In the genomic region with DNA sequence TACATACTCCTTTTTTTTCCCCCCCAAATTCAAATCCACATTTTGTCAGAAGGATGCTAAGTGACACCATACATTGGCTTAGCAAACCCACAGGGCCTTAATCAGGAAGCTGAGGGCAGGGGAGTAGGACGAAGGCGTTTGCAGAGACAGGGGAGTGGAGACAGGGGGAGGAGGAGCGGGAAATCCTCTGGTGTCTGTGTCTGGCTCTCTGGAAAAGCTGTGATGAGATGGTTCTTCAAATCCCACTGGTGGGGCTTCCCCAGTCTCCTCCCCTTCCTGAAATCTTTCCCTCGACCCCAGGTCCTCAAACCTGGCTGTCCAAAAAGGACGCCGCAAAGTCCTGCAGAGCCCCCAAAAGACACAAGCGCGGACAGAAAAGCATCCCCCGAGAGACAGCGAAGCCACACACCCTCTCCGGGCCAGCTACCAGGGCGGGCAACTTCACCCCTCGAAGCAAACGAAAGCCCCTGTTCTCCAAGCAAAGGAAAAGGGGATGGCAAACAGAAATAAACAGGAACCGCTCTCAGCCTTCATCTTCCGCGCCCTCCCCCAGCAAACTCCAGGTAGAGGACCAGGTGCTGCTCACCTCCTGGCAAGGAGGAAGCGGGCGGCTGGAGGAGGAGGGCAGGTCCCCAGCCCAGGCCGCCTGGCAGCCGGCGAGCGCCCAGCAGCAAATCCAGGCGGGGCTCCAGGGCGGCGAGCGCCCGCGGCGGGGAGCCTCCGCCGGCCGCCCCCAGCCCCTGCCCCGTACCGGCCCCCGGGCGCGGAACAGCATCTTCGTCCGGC, we compare ENCODE assay signal across 8 cellular contexts. TPM values are rescaled to one million over a fixed set of nuclear protein-coding genes. Genes with fewer than 3 reads are reported as not detected.
A peak's percentile ranks its signal among the peaks of the same experiment; 100 is the strongest.
DNase-seq lines count a peak whose midpoint lies in the region; ATAC-seq and TF ChIP-seq lines count a peak whose summit lies in the region.

No MANE protein-coding gene starts in this region.

- peaks cover 0 to 13% (median 0%) of the 10 kb centered on the region in 4 donors for H3K27me3 ChIP-seq in esophagus squamous epithelium
- no peaks in the 10 kb centered on the region for H3K27me3 ChIP-seq in aorta (ENCODE audit: control insufficient read depth in 1 of 2, insufficient read depth in 2 of 2, low read length in 1 of 2)

- H3K9me3 Mint-ChIP-seq in activated CD4-positive, alpha-beta T cell treated with anti-CD3 and anti-CD28 coated beads, Interleukin-2, amount 10 ng/mL, durations not matched to agents 7 days and 5 days, result no peaks in the 10 kb centered on the region
- H3K9me3 Mint-ChIP-seq in natural killer cell, result no peaks in the 10 kb centered on the region

- H3K27me3 Mint-ChIP-seq in activated CD4-positive, alpha-beta T cell treated with anti-CD3 and anti-CD28 coated beads, Interleukin-2, amount 10 ng/mL, durations not matched to agents 7 days and 5 days, result peaks cover 18% of the 10 kb centered on the region
- peaks cover 10 to 13% of the 10 kb centered on the region in 2 donors for H3K27me3 Mint-ChIP-seq in natural killer cell (ENCODE audit: low read depth in 2 of 2)

- peaks cover 16% of the 10 kb centered on the region for H3K4me1 Mint-ChIP-seq in activated CD4-positive, alpha-beta T cell treated with anti-CD3 and anti-CD28 coated beads, Interleukin-2, amount 10 ng/mL, durations not matched to agents 7 days and 5 days
- H3K4me1 Mint-ChIP-seq in natural killer cell, result peaks cover 13 to 20% of the 10 kb centered on the region in 2 donors

- WGBS in esophagus squamous epithelium, 2 donors, result 0 to 2% methylated on average over 6 to 8 of the region's 40 CpGs
- WGBS in aorta, 2 donors, result 3 to 4% methylated on average over 34 to 40 of the region's 40 CpGs

- intact Hi-C loops in esophagus squamous epithelium (cut with DNase I) (no loop called here), natural killer cell (cut with micrococcal nuclease) (loop anchor here (10.0 kb wide), 1 partner anchor 156 kb away; the partner anchor contains the start of gene TMEM243), aorta (cut with DNase I) (loop anchor here (5.0 to 10.0 kb wide), 3 partner anchors 127 to 166 kb away; partner anchors contain the start of gene TMEM243 (in 1 of the 2))

- H3K27ac Mint-ChIP-seq in activated CD4-positive, alpha-beta T cell treated with anti-CD3 and anti-CD28 coated beads, Interleukin-2, amount 10 ng/mL, durations not matched to agents 7 days and 5 days, result no peak overlapping the region
- H3K27ac Mint-ChIP-seq in natural killer cell, result no peak overlapping the region

- H3K36me3 Mint-ChIP-seq in activated CD4-positive, alpha-beta T cell treated with anti-CD3 and anti-CD28 coated beads, Interleukin-2, amount 10 ng/mL, durations not matched to agents 7 days and 5 days (ENCODE audit: low read depth), result no peaks in the 10 kb centered on the region
- H3K36me3 Mint-ChIP-seq in natural killer cell, result no peaks in the 10 kb centered on the region

- peak; percentile 34 for ATAC-seq in GM21786 (IDR thresholded peaks at IDR 0.05; ENCODE audit: unreplicated experiment)
- ATAC-seq in natural killer cell, result peak; percentile 9 to 51 (median 33)
- ATAC-seq in aorta (ENCODE audit: low FRiP score), result peak; percentile 64

- H3K4me1 ChIP-seq in esophagus squamous epithelium (peaks cover 6 to 18% (median 8%) of the 10 kb centered on the region in 3 donors), aorta (ENCODE audit: control insufficient read depth in 1 of 2, insufficient read depth in 2 of 2, low read length in 2 of 2) (no peaks in the 10 kb centered on the region)

- H3K27ac ChIP-seq in esophagus squamous epithelium (peak overlapping the region in 3 of 4 donors; percentile 58 to 81 (median 78)), aorta (ENCODE audit: low read depth in 1 of 2, low read length in 2 of 2) (no peak overlapping the region)

- TF ChIP-seq POLR2A in esophagus squamous epithelium (IDR thresholded peaks at IDR 0.05), result no peak

- CTCF ChIA-PET in activated CD4-positive, alpha-beta T cell treated with anti-CD3 and anti-CD28 coated beads, Interleukin-2, amount 10 ng/mL, durations not matched to agents 7 days and 5 days (lab: Charles Lee), result interaction anchor here (1.2 kb wide), 1 partner anchor 18 kb away, joined by 3 read pairs; no protein-coding TSS in a partner anchor

- H3K36me3 ChIP-seq in esophagus squamous epithelium (no peaks in the 10 kb centered on the region), aorta (ENCODE audit: control insufficient read depth in 1 of 2, insufficient read depth in 2 of 2, low read length in 1 of 2) (no peaks in the 10 kb centered on the region)

- H3K4me3 Mint-ChIP-seq in activated CD4-positive, alpha-beta T cell treated with anti-CD3 and anti-CD28 coated beads, Interleukin-2, amount 10 ng/mL, durations not matched to agents 7 days and 5 days, result peak overlapping the region; percentile 61
- H3K4me3 Mint-ChIP-seq in natural killer cell, result peak overlapping the region; percentile 83

- no peak for TF ChIP-seq CTCF in LNCaP clone FGC (IDR thresholded peaks at IDR 0.05; ENCODE audit: control insufficient read depth, extremely low read depth, insufficient read depth)
- no peak for TF ChIP-seq CTCF in esophagus squamous epithelium (IDR thresholded peaks at IDR 0.05)
- no peak for TF ChIP-seq CTCF in natural killer cell (IDR thresholded peaks at IDR 0.05)

- H3K4me3 ChIP-seq in LNCaP clone FGC (ENCODE audit: low read depth, low read length), result peak overlapping the region; percentile 59
- peak overlapping the region; percentile 56 to 81 (median 60) for H3K4me3 ChIP-seq in esophagus squamous epithelium
- peak overlapping the region; percentile 82 to 91 for H3K4me3 ChIP-seq in aorta (ENCODE audit: low read length in 2 of 2)

- DNase-seq in NCI-H1436 (lab: John Stamatoyannopoulos, UW) (peak; percentile 29), NCI-H1436 treated with DMSO at 0.1 percent for 48 hours (lab: John Stamatoyannopoulos, UW) (no peak), LNCaP clone FGC (ENCODE audit: low read depth) (no peak), esophagus squamous epithelium (lab: John Stamatoyannopoulos, UW) (no peak), natural killer cell (peak; percentile 24), aorta (peak; percentile 41 to 58)
- peak; percentile 12 for DNase-seq in activated CD4-positive, alpha-beta T cell treated with anti-CD3 and anti-CD28 coated beads, Interleukin-2, amount 10 ng/mL, durations not matched to agents 7 days and 5 days

- no peaks in the 10 kb centered on the region for H3K9me3 ChIP-seq in esophagus squamous epithelium
- H3K9me3 ChIP-seq in aorta (ENCODE audit: control insufficient read depth, low read length), result no peaks in the 10 kb centered on the region

- POLR2A ChIA-PET in activated CD4-positive, alpha-beta T cell treated with anti-CD3 and anti-CD28 coated beads, Interleukin-2, amount 10 ng/mL, durations not matched to agents 7 days and 5 days (lab: Charles Lee), result no interaction called here

RNA-seq across cellular contexts. Expression of gene ELAPOR2, which starts 0.5 kb away (rescaled TPM):
- 1 to 10 TPM; 3.0 to 3.1 TPM for total RNA-seq in activated CD4-positive, alpha-beta T cell treated with anti-CD3 and anti-CD28 coated beads, Interleukin-2, amount 10 ng/mL, durations not matched to agents 7 days and 5 days
- total RNA-seq in esophagus squamous epithelium, result 10 to 100 TPM in 1 of 4 donors, 1 to 10 TPM in 2, under 1 TPM in 1; 0.45 to 10.9 (median 3.3) TPM
- total RNA-seq in natural killer cell, result 1 to 10 TPM; 4.2 to 8.6 (median 6.2) TPM
- total RNA-seq in aorta, result 10 to 100 TPM; 17.9 to 23.7 TPM
- 1 to 10 TPM; 2.7 to 2.9 TPM for polyA plus RNA-seq in aorta

Comparison
In these comparisons a context has a peak if more than half of its experiments do, and no peak if none do; other contexts are left out.
1. DNase-seq: peak in NCI-H1436 (single experiment), activated CD4-positive, alpha-beta T cell treated with anti-CD3 and anti-CD28 coated beads, Interleukin-2, amount 10 ng/mL, durations not matched to agents 7 days and 5 days (single experiment), natural killer cell (single experiment) and aorta (2 of 2); none in NCI-H1436 treated with DMSO at 0.1 percent for 48 hours (single experiment), LNCaP clone FGC (single experiment) and esophagus squamous epithelium (single experiment).
2. H3K27ac ChIP-seq: peak in esophagus squamous epithelium (3 of 4); none in aorta (0 of 2).
3. Peak in every context shown above with its lines, with median percentiles within 50 percentile points of each other: ATAC-seq and H3K4me3 ChIP-seq.